ENCODE assay signal across 9 cellular contexts in genomic region chr12:78229491-78230209, GRCh38.
DNase-seq lines count a peak whose midpoint lies in the region; ATAC-seq and TF ChIP-seq lines count a peak whose summit lies in the region.
"Had no signal": no experiment of that assay in that cellular context is flagged by ENCODE, and none has a peak within 500 bp of the region (broad histone marks: within the 10 kb centered on the region; RNA-seq: fewer than 3 reads in every experiment).

No MANE protein-coding gene starts in this region.

- peaks cover 5% of the 10 kb centered on the region for H3K4me1 Mint-ChIP-seq in nephron

- peak; percentile 42 to 63 (median 54) for TF ChIP-seq CTCF in nephron (IDR thresholded peaks at IDR 0.05; ENCODE audit: unreplicated experiment in 3 of 3)

- H3K4me3 Mint-ChIP-seq in nephron, result no peak overlapping the region

- H3K27me3 Mint-ChIP-seq in nephron (ENCODE audit: low read depth), result no peaks in the 10 kb centered on the region

- peak; percentile 98 for ATAC-seq in GM18907 (IDR thresholded peaks at IDR 0.05; ENCODE audit: unreplicated experiment)
- peak; percentile 84 for ATAC-seq in HG03045 (IDR thresholded peaks at IDR 0.05; ENCODE audit: unreplicated experiment)

- intact Hi-C loops in cardiac septum (cut with DNase I), result no loop called here

- H3K27ac Mint-ChIP-seq in nephron, result no peak overlapping the region
- H3K27ac Mint-ChIP-seq: activated naive CD4-positive, alpha-beta T cell treated with anti-CD3 and anti-CD28 coated beads, Interleukin-2, amount 50 U/mL, for 72 hours had no signal

- peak; percentile 64 for DNase-seq in DMS53 treated with DMSO at 0.1 percent for 48 hours (lab: John Stamatoyannopoulos, UW; ENCODE audit: unreplicated experiment)
- DNase-seq in NCI-H2227 (lab: John Stamatoyannopoulos, UW; ENCODE audit: unreplicated experiment), result peak; percentile 79
- peak; percentile 48 for DNase-seq in cerebellar cortex (ENCODE audit: low spot score)
- DNase-seq in NCI-H1436 (lab: John Stamatoyannopoulos, UW), result no peak
- no peak for DNase-seq in cardiac septum (ENCODE audit: low spot score)

- H3K36me3 Mint-ChIP-seq in nephron (ENCODE audit: low read depth), result no peaks in the 10 kb centered on the region

- peaks cover 5% of the 10 kb centered on the region for H3K9me3 Mint-ChIP-seq in nephron

Comparison
In these comparisons a context has a peak if more than half of its experiments do, and no peak if none do; other contexts are left out.
1. DNase-seq: peak in DMS53 treated with DMSO at 0.1 percent for 48 hours (single experiment), NCI-H2227 (single experiment) and cerebellar cortex (single experiment); none in NCI-H1436 (single experiment) and cardiac septum (single experiment).